In genomic region chr17:83080641-83081560, GRCh38 we compare ENCODE assay signal across 8 cellular contexts. TPM values are rescaled to one million over a fixed set of nuclear protein-coding genes. Genes with fewer than 3 reads are reported as not detected.
DNase-seq lines count a peak whose midpoint lies in the region; ATAC-seq and TF ChIP-seq lines count a peak whose summit lies in the region.

No MANE protein-coding gene starts in this region.

- H3K36me3 ChIP-seq in Panc1 (ENCODE audit: control insufficient read depth, insufficient read depth, low read length) (peaks cover 5% of the 10 kb centered on the region; the same call in 1 of the 2 replicates), ascending aorta (peaks cover 7 to 14% of the 10 kb centered on the region in 2 donors)

- H3K4me3 ChIP-seq in Panc1 (ENCODE audit: low read depth in 2 of 2, low read length in 2 of 2) (peak overlapping the region; percentile 41 to 61), ascending aorta (peak overlapping the region; percentile 95 to 98)

- H3K27ac ChIP-seq in Panc1 (ENCODE audit: low read length) (no peak overlapping the region), ascending aorta (peak overlapping the region; percentile 92 to 97)

- intact Hi-C loops in Panc1 (cut with micrococcal nuclease; ENCODE audit: unreplicated experiment) = no loop called here
- intact Hi-C loops in ascending aorta (cut with DNase I) = no loop called here

- H3K27me3 ChIP-seq in Panc1 (ENCODE audit: control insufficient read depth, insufficient read depth, low read length) = no peaks in the 10 kb centered on the region
- no peaks in the 10 kb centered on the region for H3K27me3 ChIP-seq in ascending aorta

- ATAC-seq in Panc1 = 0 out of 2 replicates have a peak, but pooled peaks have one; percentile 7
- ATAC-seq in HG03135 (IDR thresholded peaks at IDR 0.05; ENCODE audit: unreplicated experiment) = no peak
- no peak for ATAC-seq in GM19328 (IDR thresholded peaks at IDR 0.05; ENCODE audit: unreplicated experiment)

- TF ChIP-seq CTCF in GM10266 (IDR thresholded peaks at IDR 0.05; ENCODE audit: control insufficient read depth, insufficient read depth, low read depth, missing control alignments) (no peak), Panc1 (IDR thresholded peaks at IDR 0.05) (no peak), ascending aorta (IDR thresholded peaks at IDR 0.05) (no peak)

- DNase-seq in GM10266 (ENCODE audit: extremely low spot score) (peak; percentile 85), Panc1 (ENCODE audit: low read depth, low spot score) (no peak), ascending aorta (ENCODE audit: low spot score in 2 of 2) (no peak), iPS-NIHi7 (ENCODE audit: extremely low spot score) (peak; percentile 51), NCI-H2029 treated with DMSO at 0.1 percent for 48 hours (lab: John Stamatoyannopoulos, UW) (no peak)
- DNase-seq in stimulated activated CD4-positive, alpha-beta T cell treated with anti-CD3 and anti-CD28 coated beads, Interleukin-2, amount 100 ng/mL, for 24 hours = peak; percentile 44 to 55

- in situ Hi-C loops in Panc1 (cut with HindIII; ENCODE audit: low pct_unique_long_range_greater_than_20kb, low sequenced_read_pairs) = no loop called here

- POLR2A ChIA-PET in Panc1 (lab: Charles Lee) = no interaction called here

- H3K9me3 ChIP-seq in Panc1 (ENCODE audit: control insufficient read depth, insufficient read depth, low read depth, low read length) (no peaks in the 10 kb centered on the region), ascending aorta (no peaks in the 10 kb centered on the region)

- CTCF ChIA-PET in Panc1 (lab: Charles Lee) = no interaction called here

- no TSS peak for BruUV-seq in Panc1 (replicated peaks; lab: Mats Ljungman, UMichigan)

- H3K4me1 ChIP-seq in Panc1 (ENCODE audit: control insufficient read depth, insufficient read depth, low read length) (peaks cover 16% of the 10 kb centered on the region), ascending aorta (peaks cover 28 to 51% of the 10 kb centered on the region in 2 donors)

RNA-seq across cellular contexts. Expression of gene METRNL, which starts 1.5 kb away (rescaled TPM):
- 21.0 TPM for total RNA-seq in Panc1 (2021; ENCODE audit: unreplicated experiment)
- 44.9 TPM for polyA plus RNA-seq in Panc1 (2012; ENCODE audit: insufficient read length)
- total RNA-seq in ascending aorta = 257 TPM

Comparison
In these comparisons a context has a peak if more than half of its experiments do, and no peak if none do; other contexts are left out.
1. DNase-seq: peak in GM10266 (single experiment), iPS-NIHi7 (single experiment) and stimulated activated CD4-positive, alpha-beta T cell treated with anti-CD3 and anti-CD28 coated beads, Interleukin-2, amount 100 ng/mL, for 24 hours (2 of 2); none in Panc1 (single experiment), ascending aorta (0 of 2) and NCI-H2029 treated with DMSO at 0.1 percent for 48 hours (single experiment).
2. RNA of gene METRNL, which starts 1.5 kb away (total RNA-seq): 257 TPM in ascending aorta (single experiment); 21.0 TPM in Panc1 (single experiment); every median in the first group is over 10 times any median in the second.